Comparison of ENCODE assay signal across 8 cellular contexts in genomic region chr7:12436896-12437535, GRCh38. TPM values are rescaled to one million over a fixed set of nuclear protein-coding genes. Genes with fewer than 3 reads are reported as not detected.
DNase-seq lines count a peak whose midpoint lies in the region; ATAC-seq and TF ChIP-seq lines count a peak whose summit lies in the region.

No MANE protein-coding gene starts in this region.

- no peak for TF ChIP-seq POLR2A in breast epithelium (IDR thresholded peaks at IDR 0.05)
- TF ChIP-seq POLR2A in thyroid gland (IDR thresholded peaks at IDR 0.05): no peak

- DNase-seq in MCF 10A (ENCODE audit: unreplicated experiment) (peak; percentile 26), breast epithelium (ENCODE audit: low spot score in 2 of 2) (no peak), NCI-H2107 (lab: John Stamatoyannopoulos, UW) (peak; percentile 47), chondrocyte (ENCODE audit: low spot score) (no peak), thyroid gland (peak; percentile 11 to 23), cerebellar cortex (ENCODE audit: low spot score) (no peak), cerebellar nuclear complex (lab: John Stamatoyannopoulos, UW) (no peak)

- POLR2A ChIA-PET in MCF 10A (lab: Yijun Ruan, JAX): interaction anchor here (1.3 kb wide), 1 partner anchor 15 kb away, joined by 5 read pairs; no protein-coding TSS in a partner anchor

- peaks cover 10% of the 10 kb centered on the region for H3K27me3 Mint-ChIP-seq in MCF 10A (ENCODE audit: insufficient read depth, unreplicated experiment)
- peaks cover 7% of the 10 kb centered on the region for H3K27me3 Mint-ChIP-seq in chondrocyte (ENCODE audit: low read depth)

- H3K4me3 ChIP-seq in breast epithelium (no peak overlapping the region), thyroid gland (replicated peaks in 1 of 3) (no peak overlapping the region)

- H3K36me3 ChIP-seq in breast epithelium (no peaks in the 10 kb centered on the region), thyroid gland (no peaks in the 10 kb centered on the region)

- H3K27ac ChIP-seq in breast epithelium (no peak overlapping the region), thyroid gland (no peak overlapping the region)

- H3K27me3 ChIP-seq in breast epithelium: no peaks in the 10 kb centered on the region
- H3K27me3 ChIP-seq in thyroid gland: no peaks in the 10 kb centered on the region

- H3K36me3 Mint-ChIP-seq in MCF 10A (ENCODE audit: insufficient read depth, unreplicated experiment) (no peaks in the 10 kb centered on the region), chondrocyte (ENCODE audit: low read depth) (no peaks in the 10 kb centered on the region)

- H3K4me1 Mint-ChIP-seq in MCF 10A (ENCODE audit: insufficient read depth, unreplicated experiment): peaks cover 9% of the 10 kb centered on the region
- no peaks in the 10 kb centered on the region for H3K4me1 Mint-ChIP-seq in chondrocyte (ENCODE audit: low read depth)

- H3K4me3 Mint-ChIP-seq in MCF 10A (ENCODE audit: unreplicated experiment) (no peak overlapping the region), chondrocyte (ENCODE audit: unreplicated experiment) (no peak overlapping the region)

- TF ChIP-seq CTCF in MCF 10A (IDR thresholded peaks at IDR 0.05; ENCODE audit: unreplicated experiment) (no peak), breast epithelium (IDR thresholded peaks at IDR 0.05) (no peak), chondrocyte (IDR thresholded peaks at IDR 0.05) (peak; percentile 47), thyroid gland (IDR thresholded peaks at IDR 0.05) (no peak)

- no peaks in the 10 kb centered on the region for H3K9me3 Mint-ChIP-seq in MCF 10A (ENCODE audit: unreplicated experiment)
- H3K9me3 Mint-ChIP-seq in chondrocyte (ENCODE audit: low read depth): no peaks in the 10 kb centered on the region

- H3K4me1 ChIP-seq in breast epithelium: no peaks in the 10 kb centered on the region
- H3K4me1 ChIP-seq in thyroid gland: no peaks in the 10 kb centered on the region

- 48 to 55% methylated on average over 7 of the region's 7 CpGs for WGBS in thyroid gland, 2 donors

- intact Hi-C loops in MCF 10A (cut with micrococcal nuclease): loop anchor here (10.0 kb wide), 1 partner anchor 52 kb away; no protein-coding TSS in a partner anchor
- intact Hi-C loops in breast epithelium (cut with DNase I; ENCODE audit: low total_unique reads): no loop called here
- intact Hi-C loops in thyroid gland (cut with DNase I): no loop called here

- CTCF ChIA-PET in MCF 10A (lab: Yijun Ruan, JAX): interaction anchor here (0.6 to 5.1 kb wide), 7 partner anchors 21 to 384 kb away, joined by 3 to 44 read pairs (median 4); partner anchors contain the start of gene VWDE

- H3K9me3 ChIP-seq in breast epithelium (no peaks in the 10 kb centered on the region), thyroid gland (no peaks in the 10 kb centered on the region)

- BruUV-seq in MCF 10A (replicated peaks; lab: Mats Ljungman, UMichigan): no TSS peak

- ATAC-seq in HG03442 (IDR thresholded peaks at IDR 0.05; ENCODE audit: unreplicated experiment): no peak

- H3K27ac Mint-ChIP-seq in MCF 10A (ENCODE audit: low read depth, unreplicated experiment) (no peak overlapping the region), chondrocyte (ENCODE audit: unreplicated experiment) (no peak overlapping the region)

RNA-seq across cellular contexts. Expression of gene VWDE, which starts 33.4 kb away (rescaled TPM):
- total RNA-seq in MCF 10A (2022): 3.0 and 3.1 TPM in 2 replicates
- total RNA-seq in breast epithelium: 10 to 100 TPM in 1 of 3 donors, 1 to 10 TPM in 1, not detected in 1; 8.8 to 17.0 TPM
- not detected in 3 replicates for total RNA-seq in chondrocyte
- 10 to 100 TPM in 2 of 4 donors, 1 to 10 TPM in 2; 2.7 to 15.1 (median 9.7) TPM for total RNA-seq in thyroid gland

Comparison
In these comparisons a context has a peak if more than half of its experiments do, and no peak if none do; other contexts are left out.
1. DNase-seq: peak in MCF 10A (single experiment), NCI-H2107 (single experiment) and thyroid gland (2 of 2); none in breast epithelium (0 of 2), chondrocyte (single experiment), cerebellar cortex (single experiment) and cerebellar nuclear complex (0 of 2).